In the genomic region with DNA sequence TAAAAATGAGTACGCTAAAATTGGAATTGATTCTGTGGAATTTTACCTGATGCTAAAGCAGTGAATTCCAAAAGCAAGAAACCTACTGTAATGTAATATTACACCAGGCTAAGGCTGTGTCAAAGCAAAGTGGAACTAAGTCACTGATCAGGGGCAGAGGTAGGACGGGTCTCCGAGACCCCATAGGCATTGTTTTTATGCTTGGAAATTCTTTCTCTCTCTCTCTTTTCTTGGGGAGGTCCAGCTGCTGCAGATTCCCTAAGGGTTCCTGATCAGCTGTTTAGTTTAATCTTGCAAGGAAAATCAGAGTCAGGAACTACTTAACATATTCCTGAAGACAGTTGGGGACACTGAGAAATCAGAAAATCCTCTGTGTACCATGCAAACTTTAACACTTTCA, we compare ENCODE assay signal across 20 cellular contexts.
"Had no signal": no experiment of that assay in that cellular context is flagged by ENCODE, and none has a peak within 500 bp of the region (broad histone marks: within the 10 kb centered on the region; RNA-seq: fewer than 3 reads in every experiment).

No MANE protein-coding gene starts in this region.

- ATAC-seq: activated naive CD4-positive, alpha-beta T cell treated with anti-CD3 and anti-CD28 coated beads, Interleukin-2, amount 50 U/mL, for 72 hours; sciatic nerve; upper lobe of right lung had no signal

- H3K27me3 ChIP-seq: adrenal gland, neutrophil, spleen, upper lobe of right lung had no signal

- H2AFZ ChIP-seq: parathyroid adenoma had no signal

- H3K4me3 Mint-ChIP-seq: dendritic cell treated with granulocyte-macrophage colony-stimulating factor and Interleukin-4, amounts not matched to agents 40 ng/mL and 50 ng/mL, for 4 days had no signal

- H3K27me3 Mint-ChIP-seq: dendritic cell treated with granulocyte-macrophage colony-stimulating factor and Interleukin-4, amounts not matched to agents 40 ng/mL and 50 ng/mL, for 4 days had no signal

- H3K36me3 ChIP-seq: adrenal gland had no signal

- H3K79me2 ChIP-seq: parathyroid adenoma had no signal

- H3K27ac Mint-ChIP-seq: activated naive CD4-positive, alpha-beta T cell treated with anti-CD3 and anti-CD28 coated beads, Interleukin-2, amount 50 U/mL, for 72 hours; dendritic cell treated with granulocyte-macrophage colony-stimulating factor and Interleukin-4, amounts not matched to agents 40 ng/mL and 50 ng/mL, for 4 days had no signal

- H3K9me3 Mint-ChIP-seq: activated naive CD4-positive, alpha-beta T cell treated with anti-CD3 and anti-CD28 coated beads, Interleukin-2, amount 50 U/mL, for 72 hours; dendritic cell treated with granulocyte-macrophage colony-stimulating factor and Interleukin-4, amounts not matched to agents 40 ng/mL and 50 ng/mL, for 4 days had no signal

- DNase-seq: activated CD4-positive, alpha-beta T cell treated with anti-CD3 and anti-CD28 coated beads for 1 hour; activated gamma-delta T cell; adrenal gland; effector memory CD4-positive, alpha-beta T cell; islet precursor cell; midbrain; spleen; stimulated activated CD4-positive, alpha-beta T cell treated with anti-CD3 and anti-CD28 coated beads, Interleukin-1b, Interleukin-23, amount 100 ng/mL, for 48 hours; stimulated activated CD8-positive, alpha-beta memory T cell treated with anti-CD3 and anti-CD28 coated beads, Interleukin-4, amount 100 ng/mL, for 48 hours; stimulated activated naive CD4-positive, alpha-beta T cell; SW 1271; T-helper 2 cell; upper lobe of right lung had no signal

- H3K4me1 ChIP-seq: adrenal gland, parathyroid adenoma, spleen, upper lobe of right lung had no signal

- H3K9me3 ChIP-seq: adrenal gland, neutrophil, spleen, upper lobe of right lung had no signal

- H3K4me3 ChIP-seq: adrenal gland, lung, spleen, upper lobe of right lung had no signal

- H3K9ac ChIP-seq: parathyroid adenoma had no signal

- H3K27ac ChIP-seq: adrenal gland, neutrophil, parathyroid adenoma, spleen, upper lobe of right lung, VCaP had no signal
